Comparison of ENCODE assay signal across 8 cellular contexts in genomic region chr12:53324779-53325538, GRCh38. TPM values are rescaled to one million over a fixed set of nuclear protein-coding genes. Genes with fewer than 3 reads are reported as not detected.
DNase-seq lines count a peak whose midpoint lies in the region; ATAC-seq and TF ChIP-seq lines count a peak whose summit lies in the region.

No MANE protein-coding gene starts in this region.

- H3K27me3 ChIP-seq in RWPE2 (ENCODE audit: insufficient read depth, poor library complexity, severe bottlenecking) = no peaks in the 10 kb centered on the region
- no peaks in the 10 kb centered on the region for H3K27me3 ChIP-seq in foreskin keratinocyte
- H3K27me3 ChIP-seq in neuronal stem cell (ENCODE audit: control insufficient read depth in 3 of 3, insufficient read depth in 3 of 3, low read depth in 1 of 3, low read length in 3 of 3) = peaks cover 0 to 31% (median 28%) of the 10 kb centered on the region in 3 experiments
- H3K27me3 ChIP-seq in subcutaneous abdominal adipose tissue (ENCODE audit: control insufficient read depth in 5 of 5, insufficient read depth in 4 of 5, low read length in 5 of 5) = peaks cover 0 to 11% (median 6%) of the 10 kb centered on the region in 5 donors

- H3K36me3 ChIP-seq in RWPE2 (ENCODE audit: low read depth) = peaks cover 4% of the 10 kb centered on the region; the same call in 1 of the 2 replicates
- H3K36me3 ChIP-seq in neuronal stem cell (replicated peaks in 1 of 2; ENCODE audit: control insufficient read depth in 2 of 2, insufficient read depth in 2 of 2, low read length in 2 of 2) = peaks cover 0 to 3% of the 10 kb centered on the region in 2 donors
- peaks cover 0 to 2% (median 0%) of the 10 kb centered on the region in 5 donors for H3K36me3 ChIP-seq in subcutaneous abdominal adipose tissue (ENCODE audit: control insufficient read depth in 5 of 5, insufficient read depth in 5 of 5, low read length in 5 of 5)

- peak overlapping the region; percentile 94 for H3K4me2 ChIP-seq in neuronal stem cell (ENCODE audit: insufficient read depth, low read length, poor library complexity, severe bottlenecking)

- H4K91ac ChIP-seq in neuronal stem cell (ENCODE audit: low read depth, low read length, poor library complexity) = no peak overlapping the region

- H2AFZ ChIP-seq in neuronal stem cell (ENCODE audit: low read length) = peak overlapping the region; percentile 97

- no peak overlapping the region for H4K8ac ChIP-seq in neuronal stem cell (ENCODE audit: low read depth, low read length)

- ATAC-seq in RWPE2 (ENCODE audit: low read depth) = peak; percentile 75
- ATAC-seq in foreskin keratinocyte = peak; percentile 63

- H3K79me1 ChIP-seq in neuronal stem cell (ENCODE audit: low read depth, low read length) = peaks cover 1% of the 10 kb centered on the region

- peak overlapping the region; percentile 68 for H3K4me3 ChIP-seq in RWPE2 (ENCODE audit: severe bottlenecking)
- peak overlapping the region; percentile 59 to 75 for H3K4me3 ChIP-seq in neuronal stem cell (ENCODE audit: low read length in 2 of 2)
- peak overlapping the region; percentile 45 to 71 (median 67) for H3K4me3 ChIP-seq in subcutaneous abdominal adipose tissue (ENCODE audit: low read depth in 1 of 5, low read length in 5 of 5)

- DNase-seq in ELF-1 (ENCODE audit: low read depth, low spot score) = peak; percentile 93
- peak; percentile 86 for DNase-seq in H4 (ENCODE audit: low spot score)
- peak; percentile 98 for DNase-seq in LoVo (ENCODE audit: low spot score)
- DNase-seq in RWPE2 (ENCODE audit: low spot score) = peak; percentile 90
- DNase-seq in activated gamma-delta T cell (lab: John Stamatoyannopoulos, UW) = peak; percentile 71
- peak; percentile 54 to 72 for DNase-seq in foreskin keratinocyte
- peak; percentile 76 for DNase-seq in neuronal stem cell (ENCODE audit: low spot score)

- H3K14ac ChIP-seq in neuronal stem cell (ENCODE audit: low read length) = no peak overlapping the region

- TF ChIP-seq CTCF in RWPE2 (IDR thresholded peaks at IDR 0.05; ENCODE audit: poor library complexity, severe bottlenecking) (peak; percentile 90), foreskin keratinocyte (conservative IDR thresholded peaks at IDR 0.05) (peak; percentile 93)

- H3K9ac ChIP-seq in neuronal stem cell (ENCODE audit: low read depth, low read length, poor library complexity) = peak overlapping the region; percentile 66
- peak overlapping the region; percentile 57 to 85 (median 83) for H3K9ac ChIP-seq in subcutaneous abdominal adipose tissue (ENCODE audit: low read length in 5 of 5)

- H2BK15ac ChIP-seq in neuronal stem cell (ENCODE audit: low read length) = peak overlapping the region; percentile 84

- peak overlapping the region; percentile 91 for H3K18ac ChIP-seq in neuronal stem cell (ENCODE audit: low read length)

- peak overlapping the region; percentile 58 for H2BK120ac ChIP-seq in neuronal stem cell (ENCODE audit: low read depth, low read length)

- H2BK5ac ChIP-seq in neuronal stem cell (ENCODE audit: low read length) = no peak overlapping the region

- peak overlapping the region; percentile 43 for H2AK5ac ChIP-seq in neuronal stem cell (ENCODE audit: low read depth, low read length)

- no peak overlapping the region for H3K4ac ChIP-seq in neuronal stem cell (ENCODE audit: low read length)

- H3K27ac ChIP-seq in RWPE2 (ENCODE audit: poor library complexity, severe bottlenecking) = peak overlapping the region; percentile 63
- H3K27ac ChIP-seq in foreskin keratinocyte = peak overlapping the region; percentile 67
- no peak overlapping the region for H3K27ac ChIP-seq in neuronal stem cell (replicated peaks; ENCODE audit: low read length)
- peak overlapping the region; percentile 81 for H3K27ac ChIP-seq in subcutaneous abdominal adipose tissue (ENCODE audit: low read depth, low read length)

- H3K4me1 ChIP-seq in RWPE2 (ENCODE audit: insufficient read depth, poor library complexity, severe bottlenecking) (no peaks in the 10 kb centered on the region), foreskin keratinocyte (no peaks in the 10 kb centered on the region), neuronal stem cell (ENCODE audit: control insufficient read depth in 2 of 2, insufficient read depth in 1 of 2, low read depth in 1 of 2, low read length in 2 of 2) (peaks cover 17 to 20% of the 10 kb centered on the region in 2 donors), subcutaneous abdominal adipose tissue (ENCODE audit: control insufficient read depth in 5 of 5, insufficient read depth in 5 of 5, low read length in 5 of 5) (peaks cover 6 to 40% (median 35%) of the 10 kb centered on the region in 5 donors)

- WGBS in neuronal stem cell (ENCODE audit: extremely low coverage in 2 of 2, insufficient read length in 2 of 2, insufficient replicate concordance in 1 of 2), 2 donors = no CpG with 5 or more reads among the region's 71 CpGs

- H2BK12ac ChIP-seq in neuronal stem cell (ENCODE audit: low read length) = no peak overlapping the region

- no peak overlapping the region for H3K23ac ChIP-seq in neuronal stem cell (ENCODE audit: low read depth, low read length, poor library complexity)

- H3K9me3 ChIP-seq in RWPE2 (ENCODE audit: severe bottlenecking) = no peaks in the 10 kb centered on the region
- no peaks in the 10 kb centered on the region for H3K9me3 ChIP-seq in neuronal stem cell (replicated peaks in 1 of 2; ENCODE audit: control insufficient read depth in 2 of 2, insufficient read depth in 1 of 2, low read depth in 1 of 2, low read length in 2 of 2)
- no peaks in the 10 kb centered on the region for H3K9me3 ChIP-seq in subcutaneous abdominal adipose tissue (ENCODE audit: control insufficient read depth in 5 of 5, low read length in 5 of 5)

RNA-seq across cellular contexts. Expression of gene AAAS, which starts 3.5 kb away (rescaled TPM):
- 57.0 and 74.6 TPM in 2 replicates for total RNA-seq in H4 (2014; rRNA removed; shearing (Covaris generic))
- total RNA-seq in foreskin keratinocyte = 55.8 and 58.5 TPM in 2 replicates
- 58.8 and 62.8 TPM in 2 replicates for polyA plus RNA-seq in foreskin keratinocyte
- polyA plus RNA-seq in neuronal stem cell (2013, experiment 1 of 2) = 66.1 TPM
- 65.0 TPM for polyA plus RNA-seq in neuronal stem cell (2013, experiment 2 of 2)

RNA-seq across cellular contexts. Expression of gene SP7, which starts 11.2 kb away (rescaled TPM):
- total RNA-seq in H4 (2014; rRNA removed; shearing (Covaris generic)) = not detected in 2 replicates
- total RNA-seq in foreskin keratinocyte = not detected in 2 replicates
- not detected in 2 replicates for polyA plus RNA-seq in foreskin keratinocyte
- polyA plus RNA-seq in neuronal stem cell (2013, experiment 1 of 2) = 0.22 TPM
- 0.35 TPM for polyA plus RNA-seq in neuronal stem cell (2013, experiment 2 of 2)

RNA-seq across cellular contexts. Expression of gene MYG1, which starts 25.5 kb away (rescaled TPM):
- total RNA-seq in H4 (2014; rRNA removed; shearing (Covaris generic)) = 80.2 and 82.8 TPM in 2 replicates
- 65.7 and 66.0 TPM in 2 replicates for total RNA-seq in foreskin keratinocyte
- 67.4 and 75.2 TPM in 2 replicates for polyA plus RNA-seq in foreskin keratinocyte
- 74.0 TPM for polyA plus RNA-seq in neuronal stem cell (2013, experiment 1 of 2)
- polyA plus RNA-seq in neuronal stem cell (2013, experiment 2 of 2) = 71.1 TPM

RNA-seq across cellular contexts. Expression of gene PFDN5, which starts 29.6 kb away (rescaled TPM):
- 462 and 537 TPM in 2 replicates for total RNA-seq in H4 (2014; rRNA removed; shearing (Covaris generic))
- total RNA-seq in foreskin keratinocyte = 413 and 428 TPM in 2 replicates
- 615 and 639 TPM in 2 replicates for polyA plus RNA-seq in foreskin keratinocyte
- 482 TPM for polyA plus RNA-seq in neuronal stem cell (2013, experiment 1 of 2)
- 474 TPM for polyA plus RNA-seq in neuronal stem cell (2013, experiment 2 of 2)

RNA-seq across cellular contexts. Expression of gene SP1, which starts 55.0 kb away (rescaled TPM):
- 26.9 and 33.4 TPM in 2 replicates for total RNA-seq in H4 (2014; rRNA removed; shearing (Covaris generic))
- total RNA-seq in foreskin keratinocyte = 44.7 and 45.3 TPM in 2 replicates
- 7.2 and 8.4 TPM in 2 replicates for polyA plus RNA-seq in foreskin keratinocyte
- polyA plus RNA-seq in neuronal stem cell (2013, experiment 1 of 2) = 27.3 TPM
- polyA plus RNA-seq in neuronal stem cell (2013, experiment 2 of 2) = 27.4 TPM
